26 cellular contexts compared by ENCODE assay signal in the genomic region with DNA sequence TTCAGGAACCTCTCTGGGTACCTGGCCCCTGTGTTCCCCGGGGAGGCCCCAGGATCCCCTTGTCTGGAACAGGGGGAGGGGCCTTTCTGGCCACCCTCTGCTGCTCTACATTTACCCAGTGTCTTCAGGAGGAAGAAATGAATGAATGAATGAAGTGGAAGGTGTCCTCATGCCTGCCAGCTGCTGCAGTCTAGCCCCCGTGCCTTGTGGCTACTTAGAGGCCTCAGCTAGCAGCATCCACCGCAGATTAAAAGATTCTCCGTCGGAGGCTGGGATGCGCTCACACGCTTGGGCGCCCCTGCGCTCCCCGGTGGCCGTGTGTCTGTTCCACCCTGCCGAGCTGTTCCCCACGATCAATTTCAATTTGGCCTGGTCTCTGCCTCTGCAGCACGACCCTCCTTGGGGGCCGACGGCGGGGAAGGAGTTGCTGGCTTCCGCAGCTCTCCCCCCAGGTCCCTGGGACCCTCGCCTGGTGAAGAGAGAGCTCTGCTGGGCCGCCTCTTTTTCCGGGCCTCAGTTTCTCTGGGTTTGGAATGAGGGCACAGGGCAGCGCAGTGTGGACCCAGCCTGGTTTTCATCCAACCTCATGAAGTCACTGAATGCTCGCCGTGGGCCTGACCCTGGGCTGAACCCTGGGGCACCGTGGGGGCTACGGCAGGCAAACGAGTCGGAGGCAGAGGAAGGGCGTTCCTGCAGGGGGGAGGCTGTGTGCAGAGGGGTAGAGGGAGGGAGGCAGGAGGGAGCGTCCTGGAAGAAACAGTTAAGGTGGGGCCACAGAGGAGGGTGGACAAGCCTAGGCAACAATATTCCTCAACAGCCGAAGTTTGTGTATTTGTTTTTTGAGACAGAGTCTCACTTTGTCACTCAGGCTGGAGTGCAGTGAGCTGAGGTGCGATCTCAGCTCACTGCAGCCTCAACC. TPM values are rescaled to one million over a fixed set of nuclear protein-coding genes. Genes with fewer than 3 reads are reported as not detected.
A peak's percentile ranks its signal among the peaks of the same experiment; 100 is the strongest.
DNase-seq lines count a peak whose midpoint lies in the region; ATAC-seq, FAIRE-seq and TF ChIP-seq lines count a peak whose summit lies in the region.
"Had no signal": no experiment of that assay in that cellular context is flagged by ENCODE, and none has a peak within 500 bp of the region (broad histone marks: within the 10 kb centered on the region; RNA-seq: fewer than 3 reads in every experiment).

No MANE protein-coding gene starts in this region.

- WGBS in IMR-90 (ENCODE audit: extremely low coverage in 2 of 2, insufficient read length in 1 of 2), 2 experiments: 77% methylated on average over 19 of the region's 32 CpGs; no CpG with 5 or more reads in 1 of the 2 experiments
- WGBS in GM12878 (ENCODE audit: insufficient coverage, insufficient replicate concordance, low lambda C conversion rate, missing lambda C conversion rate): 30% methylated on average over 32 of the region's 32 CpGs
- WGBS in mesodermal cell (ENCODE audit: insufficient coverage in 2 of 2), 2 experiments: 79 to 83% methylated on average over 30 to 31 of the region's 32 CpGs
- 44% methylated on average over 32 of the region's 32 CpGs; no CpG with 5 or more reads in 1 of the 2 donors for WGBS in transverse colon (ENCODE audit: low coverage in 1 of 2), 2 donors

- no peaks in the 10 kb centered on the region for H3K9me3 ChIP-seq in IMR-90 (ENCODE audit: control insufficient read depth, insufficient read depth, low read length)
- H3K9me3 ChIP-seq in GM12878 (replicated peaks; ENCODE audit: control insufficient read depth, insufficient read depth, low read length): no peaks in the 10 kb centered on the region
- no peaks in the 10 kb centered on the region for H3K9me3 ChIP-seq in mesodermal cell (ENCODE audit: control insufficient read depth, low read length)
- no peaks in the 10 kb centered on the region for H3K9me3 ChIP-seq in transverse colon
- no peaks in the 10 kb centered on the region for H3K9me3 ChIP-seq in vagina
- H3K9me3 ChIP-seq: ascending aorta, HAP-1, SJSA1, spleen, tibial artery had no signal

- TF ChIP-seq EP300 in GM12878 (IDR thresholded peaks at IDR 0.05; ENCODE audit: borderline replicate concordance in 1 of 2, control insufficient read depth in 1 of 2, low read depth in 2 of 2, low read length in 2 of 2) (no peak), transverse colon (IDR thresholded peaks at IDR 0.05; ENCODE audit: low read depth) (no peak)

- no peak overlapping the region for H3K18ac ChIP-seq in IMR-90 (ENCODE audit: low read depth, low read length)

- CTCF ChIA-PET in IMR-90 (lab: Yijun Ruan, JAX): interaction anchor here (1.4 kb wide), 1 partner anchor 34 kb away, joined by 3 read pairs; no protein-coding TSS in a partner anchor
- CTCF ChIA-PET in GM12878 (lab: Yijun Ruan, JAX): interaction anchor here (1.2 to 5.3 kb wide), 2 partner anchors 34 to 59 kb away, joined by 4 to 42 read pairs; no protein-coding TSS in a partner anchor

- no peaks in the 10 kb centered on the region for H3K79me2 ChIP-seq in GM12878 (ENCODE audit: control insufficient read depth, insufficient read depth, low read length)

- no peak overlapping the region for H3K14ac ChIP-seq in IMR-90 (replicated peaks; ENCODE audit: low read depth, low read length)

- H3K27me3 ChIP-seq in IMR-90 (ENCODE audit: control insufficient read depth, insufficient read depth, low read length) (peaks cover 36% of the 10 kb centered on the region), GM12878 (replicated peaks in 1 of 2; ENCODE audit: control insufficient read depth in 2 of 2, insufficient read depth in 2 of 2, low read length in 1 of 2) (no peaks in the 10 kb centered on the region), transverse colon (peaks cover 84% of the 10 kb centered on the region), vagina (no peaks in the 10 kb centered on the region)

- H3K27ac ChIP-seq in IMR-90 (ENCODE audit: insufficient read depth, low read length): no peak overlapping the region
- H3K27ac ChIP-seq in GM12878 (ENCODE audit: control insufficient read depth, insufficient read depth): no peak overlapping the region
- H3K27ac ChIP-seq in mesodermal cell (ENCODE audit: low read depth, low read length, severe bottlenecking): peak overlapping the region; percentile 23
- H3K27ac ChIP-seq in transverse colon: no peak overlapping the region
- H3K27ac ChIP-seq in vagina: no peak overlapping the region
- H3K27ac ChIP-seq: ascending aorta, SJSA1, spleen, tibial artery had no signal

- H3K36me3 ChIP-seq in IMR-90 (ENCODE audit: control insufficient read depth, insufficient read depth, low read length) (no peaks in the 10 kb centered on the region), GM12878 (ENCODE audit: control insufficient read depth in 2 of 2, insufficient read depth in 2 of 2, low read length in 1 of 2) (no peaks in the 10 kb centered on the region), mesodermal cell (ENCODE audit: control insufficient read depth, insufficient read depth, low read length) (no peaks in the 10 kb centered on the region), transverse colon (no peaks in the 10 kb centered on the region), vagina (no peaks in the 10 kb centered on the region)
- H3K36me3 ChIP-seq: ascending aorta, HAP-1, SJSA1, spleen, tibial artery had no signal

- POLR2A ChIA-PET in IMR-90 (lab: Charles Lee; ENCODE audit: unreplicated experiment) (no interaction called here), GM12878 (lab: Charles Lee) (no interaction called here)

- H3K4me3 ChIP-seq in IMR-90 (ENCODE audit: insufficient read depth, low read depth, low read length) (no peak overlapping the region), GM12878 (no peak overlapping the region), mesodermal cell (ENCODE audit: extremely low read depth, insufficient read depth, low read length, poor library complexity, severe bottlenecking) (no peak overlapping the region), transverse colon (no peak overlapping the region), vagina (no peak overlapping the region)
- H3K4me3 ChIP-seq: ascending aorta, HAP-1, SJSA1, spleen, tibial artery had no signal

- peak overlapping the region; percentile 70 for H2AFZ ChIP-seq in IMR-90 (replicated peaks; ENCODE audit: low read length, poor library complexity)
- H2AFZ ChIP-seq in GM12878 (ENCODE audit: control insufficient read depth, low read depth, low read length): no peak overlapping the region

- TF ChIP-seq RAD21 in IMR-90 (IDR thresholded peaks at IDR 0.05; ENCODE audit: low read length): no peak
- no peak for TF ChIP-seq RAD21 in GM12878 (IDR thresholded peaks at IDR 0.05; ENCODE audit: insufficient read depth, low read depth, low read length)

- H4K5ac ChIP-seq in IMR-90 (ENCODE audit: low read depth, low read length): no peak overlapping the region

- H3K79me1 ChIP-seq in IMR-90 (ENCODE audit: low read depth in 1 of 2, low read length in 2 of 2): no peaks in the 10 kb centered on the region

- H4K8ac ChIP-seq in IMR-90 (ENCODE audit: low read depth in 2 of 2, low read length in 2 of 2): no peak overlapping the region

- dilution Hi-C loops in IMR-90 (cut with HindIII; ENCODE audit: low sequenced_read_pairs, unreplicated experiment): no loop called here

- no TSS peak for BruUV-seq in IMR-90 (replicated peaks; lab: Mats Ljungman, UMichigan)
- no TSS peak for BruUV-seq in GM12878 (replicated peaks; lab: Mats Ljungman, UMichigan)

- no peaks in the 10 kb centered on the region for H3K9me1 ChIP-seq in IMR-90 (ENCODE audit: insufficient read depth, low read length)

- in situ Hi-C loops in ACHN (cut with HindIII; ENCODE audit: low pct_ligation_motif_present, low pct_unique_long_range_greater_than_20kb, low sequenced_read_pairs): no loop called here
- in situ Hi-C loops in IMR-90 (cut with MboI; ENCODE audit: low sequenced_read_pairs): no loop called here
- in situ Hi-C loops in GM12878 (cut with MboI): no loop called here
- in situ Hi-C loops in transverse colon (cut with MboI; ENCODE audit: low pct_ligation_motif_present in 1 of 4, low pct_unique_long_range_greater_than_20kb in 1 of 4, low sequenced_read_pairs in 3 of 4): no loop called here

- no peak overlapping the region for H2BK15ac ChIP-seq in IMR-90 (ENCODE audit: low read depth, low read length)

- no peak for FAIRE-seq in GM12878 (lab: Jason Lieb, UNC)
- FAIRE-seq: GM18507 had no signal

- no peak overlapping the region for H3K4ac ChIP-seq in IMR-90 (ENCODE audit: low read depth, low read length)

- no peaks in the 10 kb centered on the region; the same call in 1 of the 2 replicates for H4K20me1 ChIP-seq in IMR-90 (ENCODE audit: insufficient read depth, low read length)
- H4K20me1 ChIP-seq in GM12878 (ENCODE audit: control insufficient read depth, insufficient read depth): no peaks in the 10 kb centered on the region

- intact Hi-C loops in IMR-90 (cut with micrococcal nuclease) (no loop called here), GM12878 (cut with micrococcal nuclease; ENCODE audit: unreplicated experiment) (no loop called here), transverse colon (cut with DNase I; ENCODE audit: low total_unique reads) (no loop called here), vagina (cut with DNase I) (no loop called here)

- no peak overlapping the region for H2BK20ac ChIP-seq in IMR-90 (ENCODE audit: low read depth, low read length)

- DNase-seq in ACHN (peak; percentile 67), IMR-90 (no peak), GM12878 (ENCODE audit: low read depth, low spot score) (no peak), NCI-H2171 treated with DMSO at 0.1 percent for 48 hours (lab: John Stamatoyannopoulos, UW) (no peak), transverse colon (no peak), midbrain (lab: John Stamatoyannopoulos, UW) (no peak), vagina (ENCODE audit: extremely low spot score in 2 of 2) (no peak)
- DNase-seq: activated CD4-positive, alpha-beta T cell treated with anti-CD3 and anti-CD28 coated beads for 48 hours; erythroblast; foreskin melanocyte; hippocampal formation; NCI-H2171; NCI-H526 treated with DMSO at 0.1 percent for 48 hours; spleen; stimulated activated CD4-positive, alpha-beta T cell treated with anti-CD3 and anti-CD28 coated beads, Interleukin-4, amount 100 ng/mL, for 1 hour; tibial artery had no signal

- no peak overlapping the region for H4K91ac ChIP-seq in IMR-90 (ENCODE audit: insufficient read depth, low read depth, low read length)

- RAD21 ChIA-PET in GM12878 (lab: Charles Lee; ENCODE audit: unreplicated experiment): interaction anchor here (1.4 kb wide), 2 partner anchors 58 to 70 kb away, joined by 4 read pairs; no protein-coding TSS in a partner anchor

- H3K23ac ChIP-seq in IMR-90 (ENCODE audit: low read depth, low read length): no peak overlapping the region

- no peak overlapping the region for H2BK120ac ChIP-seq in IMR-90 (ENCODE audit: low read depth, low read length)

- H2AK5ac ChIP-seq in IMR-90 (ENCODE audit: low read depth, low read length): 0 out of 2 replicates have a peak overlapping the region, but pooled peaks have one; percentile 14

- H3K9ac ChIP-seq in IMR-90 (ENCODE audit: low read depth, low read length): no peak overlapping the region
- H3K9ac ChIP-seq in GM12878 (ENCODE audit: control insufficient read depth, insufficient read depth, low read length): no peak overlapping the region

- no peak overlapping the region for H3K4me2 ChIP-seq in IMR-90 (ENCODE audit: low read depth, low read length)
- H3K4me2 ChIP-seq in GM12878 (ENCODE audit: control insufficient read depth, insufficient read depth): no peak overlapping the region

- TF ChIP-seq POLR2A in IMR-90 (IDR thresholded peaks at IDR 0.05; ENCODE audit: low read depth, low read length): no peak
- no peak for TF ChIP-seq POLR2A in GM12878 (IDR thresholded peaks at IDR 0.05; ENCODE audit: low read depth, low read length)
- TF ChIP-seq POLR2A in transverse colon (IDR thresholded peaks at IDR 0.05): no peak
- no peak for TF ChIP-seq POLR2A in vagina (IDR thresholded peaks at IDR 0.05)

- SMC1A ChIA-PET in GM12878 (lab: Charles Lee; ENCODE audit: uncharacterized antibody, unreplicated experiment): no interaction called here

- TF ChIP-seq CTCF in IMR-90 (conservative IDR thresholded peaks at IDR 0.05; ENCODE audit: low read depth, low read length) (no peak), GM12878 (IDR thresholded peaks at IDR 0.05 in 2 of 3, conservative IDR thresholded peaks at IDR 0.05 in 1 of 3; ENCODE audit: control insufficient read depth in 2 of 3, extremely low read depth in 1 of 3, insufficient read depth in 1 of 3, low read depth in 3 of 3, low read length in 3 of 3) (no peak), transverse colon (IDR thresholded peaks at IDR 0.05) (no peak), vagina (IDR thresholded peaks at IDR 0.05) (no peak)

- H3K4me1 ChIP-seq in IMR-90 (ENCODE audit: control insufficient read depth, insufficient read depth, low read length) (no peaks in the 10 kb centered on the region; the same call in 1 of the 2 replicates), GM12878 (ENCODE audit: control insufficient read depth, insufficient read depth, low read length) (peaks cover 3% of the 10 kb centered on the region; the same call in 1 of the 2 replicates), mesodermal cell (ENCODE audit: control insufficient read depth, insufficient read depth, low read length, poor library complexity, severe bottlenecking) (peaks cover 18% of the 10 kb centered on the region), transverse colon (peaks cover 0 to 27% (median 14%) of the 10 kb centered on the region in 4 donors), vagina (peaks cover 11% of the 10 kb centered on the region)
- H3K4me1 ChIP-seq: ascending aorta had no signal

- H3K56ac ChIP-seq in IMR-90 (ENCODE audit: extremely low read depth, insufficient read depth, low read length): no peak overlapping the region

- ATAC-seq in IMR-90 (ENCODE audit: low read depth) (no peak), GM12878 (no peak)
- ATAC-seq: activated T-helper 17 cell treated with anti-CD3 and anti-CD28 coated beads, Interleukin-2, amount 50 U/mL, for 72 hours had no signal

- H2BK5ac ChIP-seq in IMR-90 (ENCODE audit: low read depth, low read length, poor library complexity, severe bottlenecking): no peak overlapping the region

- peak overlapping the region; percentile 65 for H2AK9ac ChIP-seq in IMR-90 (replicated peaks; ENCODE audit: low read depth, low read length, poor library complexity)

RNA-seq across cellular contexts. Expression of gene EFNA2, which starts 28.3 kb away (rescaled TPM):
- total RNA-seq in IMR-90 (2012; rRNA removed) (not detected in 2 replicates), GM12878 (2014; rRNA removed) (not detected in 2 replicates), GM12878 (2014; rRNA removed; fragmentation: Illumina TruSeq; extraction: Trizol) (not detected in 2 replicates), GM12878 (2021) (not detected in 2 replicates), transverse colon (100 to 1,000 TPM in 1 of 4 donors, 10 to 100 TPM in 3; 30.5 to 112 (median 40.6) TPM), vagina (not detected)
- polyA plus RNA-seq in IMR-90 (2012; rRNA removed) (not detected in 2 replicates), GM12878 (2011; rRNA removed) (not detected in 2 replicates), GM12878 (2014; fragmentation: Illumina TruSeq; extraction: Trizol) (not detected in 2 replicates), GM12878 (2014; fragmentation: Nextera tagmentation; extraction: Ambion mirVana) (not detected), GM12878 (2014; rRNA removed) (not detected in 2 replicates), GM12878 (2016; fragmentation: Nextera tagmentation; extraction: Ambion mirVana) (not detected)
- polyA plus RNA-seq in IMR-90 (2012; cell fraction: cytosol; rRNA removed): 0.10 TPM in 1 of 2 replicates, not detected in the other
- 0.07 TPM in 1 of 2 replicates, not detected in the other for polyA plus RNA-seq in IMR-90 (2012; cell fraction: nucleus; rRNA removed; ENCODE audit: low replicate concordance)
- total RNA-seq in GM12878 (2013; cell fraction: nucleolus; rRNA removed): not detected in 2 replicates
- polyA plus RNA-seq in GM12878 (2011; ENCODE audit: low read depth): not detected
- not detected in 2 replicates for polyA plus RNA-seq in GM12878 (2011; cell fraction: cytosol; rRNA removed)
- polyA plus RNA-seq in GM12878 (2011; cell fraction: nucleus; rRNA removed): not detected in 2 replicates
- polyA plus RNA-seq in GM12878 (2012): not detected in 2 replicates
- not detected in 2 replicates for polyA minus RNA-seq in GM12878 (2011; rRNA and poly(A)+ RNA removed)
- not detected in 2 replicates for polyA minus RNA-seq in GM12878 (2011; cell fraction: cytosol; rRNA and poly(A)+ RNA removed)
- not detected in 2 replicates for polyA minus RNA-seq in GM12878 (2011; cell fraction: nucleus; rRNA and poly(A)+ RNA removed)
- 21.0 TPM for polyA plus RNA-seq in mesodermal cell (2013, experiment 1 of 2)
- polyA plus RNA-seq in mesodermal cell (2013, experiment 2 of 2): 13.1 TPM
- total RNA-seq: activated T-helper 17 cell treated with anti-CD3 and anti-CD28 coated beads, Interleukin-2, amount 50 U/mL, for 72 hours; ascending aorta; lower leg skin; omental fat pad; SJSA1; spleen; T-helper 1 cell treated with Interleukin-12 subunit alpha and Interleukin-12 subunit beta and Interleukin-4 antibody, amounts not matched to agents 30 ng/mL and 1 ng/mL, for 36 hours had no signal
- polyA plus RNA-seq: CD14-positive monocyte, spleen had no signal

RNA-seq across cellular contexts. Expression of gene FAM174C, which starts 38.6 kb away (rescaled TPM):
- 7.5 and 10.6 TPM in 2 replicates for total RNA-seq in IMR-90 (2012; rRNA removed)
- polyA plus RNA-seq in IMR-90 (2012; rRNA removed): 61.8 and 93.4 TPM in 2 replicates
- 94.9 and 135 TPM in 2 replicates for polyA plus RNA-seq in IMR-90 (2012; cell fraction: cytosol; rRNA removed)
- polyA plus RNA-seq in IMR-90 (2012; cell fraction: nucleus; rRNA removed; ENCODE audit: low replicate concordance): 46.6 and 93.7 TPM in 2 replicates
- total RNA-seq in GM12878 (2013; cell fraction: nucleolus; rRNA removed): 15.3 and 16.8 TPM in 2 replicates
- total RNA-seq in GM12878 (2014; rRNA removed): 52.8 and 57.6 TPM in 2 replicates
- 15.4 and 18.8 TPM in 2 replicates for total RNA-seq in GM12878 (2014; rRNA removed; fragmentation: Illumina TruSeq; extraction: Trizol)
- 71.8 and 73.0 TPM in 2 replicates for total RNA-seq in GM12878 (2021)
- polyA plus RNA-seq in GM12878 (2011; ENCODE audit: low read depth): 13.7 TPM
- 14.8 and 29.6 TPM in 2 replicates for polyA plus RNA-seq in GM12878 (2011; rRNA removed)
- 85.8 and 125 TPM in 2 replicates for polyA plus RNA-seq in GM12878 (2011; cell fraction: cytosol; rRNA removed)
- 64.1 and 89.0 TPM in 2 replicates for polyA plus RNA-seq in GM12878 (2011; cell fraction: nucleus; rRNA removed)
- 61.2 and 63.0 TPM in 2 replicates for polyA plus RNA-seq in GM12878 (2012)
- 1.1 and 8.1 TPM in 2 replicates for polyA plus RNA-seq in GM12878 (2014; fragmentation: Illumina TruSeq; extraction: Trizol)
- polyA plus RNA-seq in GM12878 (2014; fragmentation: Nextera tagmentation; extraction: Ambion mirVana): 1 to 10 TPM in 1 of 2 experiments, under 1 TPM in 1; 0.89 to 6.9 TPM
- 94.6 and 104 TPM in 2 replicates for polyA plus RNA-seq in GM12878 (2014; rRNA removed)
- polyA plus RNA-seq in GM12878 (2016; fragmentation: Nextera tagmentation; extraction: Ambion mirVana): 10 to 100 TPM; 72.0 to 79.9 TPM
- 10.3 and 34.2 TPM in 2 replicates for polyA minus RNA-seq in GM12878 (2011; rRNA and poly(A)+ RNA removed)
- polyA minus RNA-seq in GM12878 (2011; cell fraction: cytosol; rRNA and poly(A)+ RNA removed): 20.5 and 25.9 TPM in 2 replicates
- polyA minus RNA-seq in GM12878 (2011; cell fraction: nucleus; rRNA and poly(A)+ RNA removed): 11.1 and 20.1 TPM in 2 replicates
- polyA plus RNA-seq in mesodermal cell (2013, experiment 1 of 2): 22.1 TPM
- polyA plus RNA-seq in mesodermal cell (2013, experiment 2 of 2): 19.2 TPM
- 100 to 1,000 TPM in 2 of 4 donors, 10 to 100 TPM in 2; 72.5 to 116 (median 99.0) TPM for total RNA-seq in transverse colon
- 64.8 TPM for total RNA-seq in vagina

RNA-seq across cellular contexts. Expression of gene CIRBP, which starts 44.8 kb away (rescaled TPM):
- total RNA-seq in IMR-90 (2012; rRNA removed) (226 and 299 TPM in 2 replicates), GM12878 (2014; rRNA removed) (216 and 225 TPM in 2 replicates), GM12878 (2014; rRNA removed; fragmentation: Illumina TruSeq; extraction: Trizol) (228 and 243 TPM in 2 replicates), GM12878 (2021) (264 and 284 TPM in 2 replicates), transverse colon (100 to 1,000 TPM; 431 to 488 (median 460) TPM), vagina (192 TPM)
- polyA plus RNA-seq in IMR-90 (2012; rRNA removed) (405 and 542 TPM in 2 replicates), GM12878 (2011; rRNA removed) (153 and 253 TPM in 2 replicates), GM12878 (2014; fragmentation: Illumina TruSeq; extraction: Trizol) (152 and 313 TPM in 2 replicates), GM12878 (2014; fragmentation: Nextera tagmentation; extraction: Ambion mirVana) (10 to 100 TPM; 27.6 to 52.4 TPM), GM12878 (2014; rRNA removed) (335 and 370 TPM in 2 replicates), GM12878 (2016; fragmentation: Nextera tagmentation; extraction: Ambion mirVana) (100 to 1,000 TPM; 162 to 166 TPM)
- 562 and 617 TPM in 2 replicates for polyA plus RNA-seq in IMR-90 (2012; cell fraction: cytosol; rRNA removed)
- polyA plus RNA-seq in IMR-90 (2012; cell fraction: nucleus; rRNA removed; ENCODE audit: low replicate concordance): 2,129 and 2,924 TPM in 2 replicates
- 275 and 320 TPM in 2 replicates for total RNA-seq in GM12878 (2013; cell fraction: nucleolus; rRNA removed)
- 115 TPM for polyA plus RNA-seq in GM12878 (2011; ENCODE audit: low read depth)
- 253 and 279 TPM in 2 replicates for polyA plus RNA-seq in GM12878 (2011; cell fraction: cytosol; rRNA removed)
- 892 and 1,145 TPM in 2 replicates for polyA plus RNA-seq in GM12878 (2011; cell fraction: nucleus; rRNA removed)
- polyA plus RNA-seq in GM12878 (2012): 254 and 374 TPM in 2 replicates
- 50.8 and 65.0 TPM in 2 replicates for polyA minus RNA-seq in GM12878 (2011; rRNA and poly(A)+ RNA removed)
- 44.4 and 56.1 TPM in 2 replicates for polyA minus RNA-seq in GM12878 (2011; cell fraction: cytosol; rRNA and poly(A)+ RNA removed)
- polyA minus RNA-seq in GM12878 (2011; cell fraction: nucleus; rRNA and poly(A)+ RNA removed): 81.2 and 108 TPM in 2 replicates
- 231 TPM for polyA plus RNA-seq in mesodermal cell (2013, experiment 1 of 2)
- 221 TPM for polyA plus RNA-seq in mesodermal cell (2013, experiment 2 of 2)

Comparison
In these comparisons a context has a peak if more than half of its experiments do, and no peak if none do; other contexts are left out.
1. RNA of gene EFNA2, which starts 28.3 kb away (total RNA-seq): 30.5 to 112 TPM in transverse colon; not detected in IMR-90, not detected in GM12878 and not detected in vagina (single experiment); every median in the first group is over 10 times any median in the second.